Comparison of ENCODE assay signal across 15 cellular contexts in genomic region chr22:36317658-36318271, GRCh38.
DNase-seq lines count a peak whose midpoint lies in the region; ATAC-seq, FAIRE-seq and TF ChIP-seq lines count a peak whose summit lies in the region.
"Had no signal": no experiment of that assay in that cellular context is flagged by ENCODE, and none has a peak within 500 bp of the region (broad histone marks: within the 10 kb centered on the region; RNA-seq: fewer than 3 reads in every experiment).

No MANE protein-coding gene starts in this region.

- CTCF ChIA-PET in CD4-positive, alpha-beta T cell (lab: Charles Lee) = no interaction called here
- CTCF ChIA-PET in endothelial cell of umbilical vein (lab: Charles Lee) = interaction anchor here (1.3 kb wide), 2 partner anchors 153 to 169 kb away, joined by 5 to 6 read pairs; no protein-coding TSS in a partner anchor

- H2AFZ ChIP-seq in endothelial cell of umbilical vein (ENCODE audit: low read depth, low read length) = no peak overlapping the region

- H3K4me1 ChIP-seq in endothelial cell of umbilical vein (ENCODE audit: control insufficient read depth, extremely low read depth, insufficient read depth, low read length) (peaks cover 28% of the 10 kb centered on the region), prostate gland (replicated peaks) (peaks cover 1% of the 10 kb centered on the region), thyroid gland (peaks cover 2 to 4% of the 10 kb centered on the region in 2 donors)

- peaks cover 62 to 63% of the 10 kb centered on the region in 2 experiments for H3K36me3 ChIP-seq in endothelial cell of umbilical vein (ENCODE audit: control insufficient read depth in 2 of 2, extremely low read depth in 1 of 2, insufficient read depth in 2 of 2, low read length in 2 of 2)
- H3K36me3 ChIP-seq in prostate gland = peaks cover 41 to 71% of the 10 kb centered on the region in 2 donors
- peaks cover 77 to 89% of the 10 kb centered on the region in 2 donors for H3K36me3 ChIP-seq in thyroid gland

- no peak for TF ChIP-seq CTCF in CD4-positive, alpha-beta T cell (IDR thresholded peaks at IDR 0.05)
- TF ChIP-seq CTCF in endothelial cell of umbilical vein (IDR thresholded peaks at IDR 0.05; ENCODE audit: extremely low read depth in 1 of 2, insufficient read depth in 1 of 2, low read depth in 1 of 2, low read length in 2 of 2) (no peak), prostate gland (IDR thresholded peaks at IDR 0.05) (no peak), thyroid gland (IDR thresholded peaks at IDR 0.05) (no peak)

- ATAC-seq in CD4-positive, alpha-beta T cell (ENCODE audit: poor library complexity) = no peak

- intact Hi-C loops in CD4-positive, alpha-beta T cell (cut with DNase I, micrococcal nuclease) = no loop called here
- intact Hi-C loops in endothelial cell of umbilical vein (cut with micrococcal nuclease) (no loop called here), prostate gland (cut with DNase I) (no loop called here), thyroid gland (cut with DNase I) (loop anchor here (5.0 kb wide), 1 partner anchor 155 kb away; no protein-coding TSS in a partner anchor)

- no peak for FAIRE-seq in endothelial cell of umbilical vein (lab: Jason Lieb, UNC)
- FAIRE-seq: colon, GM12891 had no signal

- no TSS peak for BruUV-seq in endothelial cell of umbilical vein (replicated peaks; lab: Mats Ljungman, UMichigan)

- H3K4me3 ChIP-seq in endothelial cell of umbilical vein (replicated peaks in 1 of 3; ENCODE audit: insufficient read depth in 1 of 3, low read depth in 1 of 3, low read length in 3 of 3) = no peak overlapping the region
- no peak overlapping the region for H3K4me3 ChIP-seq in prostate gland
- no peak overlapping the region for H3K4me3 ChIP-seq in thyroid gland (replicated peaks in 1 of 3)

- no peaks in the 10 kb centered on the region for H3K27me3 ChIP-seq in CD4-positive, alpha-beta T cell (ENCODE audit: control insufficient read depth, insufficient read depth, low read length)
- no peaks in the 10 kb centered on the region for H3K27me3 ChIP-seq in endothelial cell of umbilical vein (ENCODE audit: control insufficient read depth in 2 of 2, insufficient read depth in 2 of 2, low read length in 2 of 2)
- H3K27me3 ChIP-seq in prostate gland (replicated peaks; ENCODE audit: insufficient read depth) = no peaks in the 10 kb centered on the region
- no peaks in the 10 kb centered on the region for H3K27me3 ChIP-seq in thyroid gland

- dilution Hi-C loops in endothelial cell of umbilical vein (cut with MboI; ENCODE audit: extremely low pct_ligation_motif_present, low sequenced_read_pairs) = no loop called here

- POLR2A ChIA-PET in CD4-positive, alpha-beta T cell (lab: Charles Lee) = interaction anchor here (0.9 to 1.8 kb wide), 2 partner anchors 10 to 20 kb away, joined by 3 to 5 read pairs; no protein-coding TSS in a partner anchor
- POLR2A ChIA-PET in endothelial cell of umbilical vein (lab: Charles Lee) = interaction anchor here (0.6 to 1.0 kb wide), 2 partner anchors 48 to 183 kb away, joined by 3 to 6 read pairs; no protein-coding TSS in a partner anchor

- H3K9me3 Mint-ChIP-seq in CD4-positive, alpha-beta T cell = no peaks in the 10 kb centered on the region

- 52% methylated on average over 18 of the region's 20 CpGs for WGBS in prostate gland
- WGBS in thyroid gland, 2 donors = 87 to 92% methylated on average over 19 of the region's 20 CpGs

- no peaks in the 10 kb centered on the region for H3K9me3 ChIP-seq in CD4-positive, alpha-beta T cell (ENCODE audit: control insufficient read depth, low read length)
- H3K9me3 ChIP-seq in endothelial cell of umbilical vein (replicated peaks; ENCODE audit: control insufficient read depth, insufficient read depth, low read length) (no peaks in the 10 kb centered on the region), prostate gland (no peaks in the 10 kb centered on the region), thyroid gland (no peaks in the 10 kb centered on the region)

- peak overlapping the region; percentile 61 for H3K27ac Mint-ChIP-seq in CD4-positive, alpha-beta T cell

- no peak for TF ChIP-seq POLR2A in endothelial cell of umbilical vein (IDR thresholded peaks at IDR 0.05; ENCODE audit: low read depth, low read length)
- TF ChIP-seq POLR2A in prostate gland (IDR thresholded peaks at IDR 0.05) = no peak
- TF ChIP-seq POLR2A in thyroid gland (IDR thresholded peaks at IDR 0.05) = no peak

- no peaks in the 10 kb centered on the region for H4K20me1 ChIP-seq in endothelial cell of umbilical vein (replicated peaks; ENCODE audit: control insufficient read depth, extremely low read depth, insufficient read depth, low read length)

- no peak for DNase-seq in CD4-positive, alpha-beta T cell
- DNase-seq in NCI-H1694 treated with DMSO at 0.1 percent for 48 hours (lab: John Stamatoyannopoulos, UW) (peak; percentile 63), endothelial cell of umbilical vein (ENCODE audit: low read depth, low spot score) (no peak), prostate gland (ENCODE audit: low spot score) (peak; percentile 58), NCI-H524 treated with DMSO at 0.1 percent for 48 hours (lab: John Stamatoyannopoulos, UW) (no peak), thyroid gland (no peak), putamen (ENCODE audit: low spot score) (no peak), glomerular visceral epithelial cell (ENCODE audit: extremely low spot score) (no peak)
- DNase-seq: glutamatergic neuron, NCI-H510A, retina, SHP77, WERI-Rb-1 had no signal

- peaks cover 89% of the 10 kb centered on the region for H3K36me3 Mint-ChIP-seq in CD4-positive, alpha-beta T cell (ENCODE audit: low read depth)

- no peaks in the 10 kb centered on the region for H3K9me1 ChIP-seq in endothelial cell of umbilical vein (replicated peaks; ENCODE audit: control insufficient read depth, extremely low read depth, insufficient read depth, low read length)

- peaks cover 69% of the 10 kb centered on the region for H3K79me2 ChIP-seq in endothelial cell of umbilical vein (ENCODE audit: control insufficient read depth, insufficient read depth, low read length)

- H3K27me3 Mint-ChIP-seq in CD4-positive, alpha-beta T cell = no peaks in the 10 kb centered on the region

- H3K4me1 Mint-ChIP-seq in CD4-positive, alpha-beta T cell (ENCODE audit: low read depth) = no peaks in the 10 kb centered on the region

- no peak overlapping the region for H3K9ac ChIP-seq in endothelial cell of umbilical vein (replicated peaks; ENCODE audit: extremely low read depth, insufficient read depth, low read length)

- H3K4me2 ChIP-seq in endothelial cell of umbilical vein (ENCODE audit: insufficient read depth, low read length) = no peak overlapping the region

- H3K4me3 Mint-ChIP-seq in CD4-positive, alpha-beta T cell = no peak overlapping the region

- H3K27ac ChIP-seq in CD4-positive, alpha-beta T cell (ENCODE audit: low read depth, low read length) = no peak overlapping the region
- H3K27ac ChIP-seq in endothelial cell of umbilical vein (ENCODE audit: insufficient read depth, low read depth, low read length) (no peak overlapping the region), prostate gland (peak overlapping the region; percentile 94 to 96), thyroid gland (no peak overlapping the region)
- H3K27ac ChIP-seq: WERI-Rb-1 had no signal

TF ChIP-seq in endothelial cell of umbilical vein, 7 proteins besides CTCF, POLR2A, EP300 and RAD21:
- TF ChIP-seq MAX (IDR thresholded peaks at IDR 0.05; ENCODE audit: insufficient read depth, insufficient read length) = no peak
- peak; percentile 19 for TF ChIP-seq POLR2AphosphoS5 (IDR thresholded peaks at IDR 0.05; ENCODE audit: insufficient read depth, low read depth, low read length)

Comparison
In these comparisons a context has a peak if more than half of its experiments do, and no peak if none do; other contexts are left out.
1. DNase-seq: peak in NCI-H1694 treated with DMSO at 0.1 percent for 48 hours (single experiment) and prostate gland (single experiment); none in CD4-positive, alpha-beta T cell (0 of 10), endothelial cell of umbilical vein (single experiment), NCI-H524 treated with DMSO at 0.1 percent for 48 hours (single experiment), thyroid gland (0 of 2), putamen (single experiment) and glomerular visceral epithelial cell (single experiment).
2. H3K27ac ChIP-seq: peak in prostate gland (2 of 2); none in CD4-positive, alpha-beta T cell (single experiment), endothelial cell of umbilical vein (single experiment) and thyroid gland (0 of 3).